Comparison of ENCODE assay signal across 1 cellular context in genomic region chr19:43901395-43902390, GRCh38.
TF ChIP-seq lines count a peak whose summit lies in the region.

No MANE protein-coding gene starts in this region.

TF ChIP-seq in K562, 482 proteins besides CTCF, POLR2A, EP300 and RAD21 (continues in another document):
- peak; percentile 27 for TF ChIP-seq PRDM10 (IDR thresholded peaks at IDR 0.05; ENCODE audit: partially characterized antibody)
- TF ChIP-seq PHF20 (IDR thresholded peaks at IDR 0.05; ENCODE audit: partially characterized antibody), result peak; percentile 13
- peak; percentile 60 for TF ChIP-seq SMAD4 (CRISPR knock-in tag; conservative IDR thresholded peaks at IDR 0.05)
- TF ChIP-seq CREM (IDR thresholded peaks at IDR 0.05; ENCODE audit: low read depth), result peak; percentile 26; the same call in 1 of the 2 replicates
- TF ChIP-seq ZNF695 (CRISPR knock-in tag; IDR thresholded peaks at IDR 0.05), result no peak
- TF ChIP-seq LEF1 (IDR thresholded peaks at IDR 0.05), result no peak
- TF ChIP-seq THRB (CRISPR knock-in tag; conservative IDR thresholded peaks at IDR 0.05), result 0 out of 2 replicates have a peak, but pooled peaks have one; percentile 66
- peak; percentile 94 for TF ChIP-seq L3MBTL2 (IDR thresholded peaks at IDR 0.05)
- peak in 1 of 3 experiments; percentile 67; a peak in 1 of 6 replicates for TF ChIP-seq ZBTB11 (CRISPR knock-in tag; IDR thresholded peaks at IDR 0.05)
- no peak for TF ChIP-seq HIVEP1 (CRISPR knock-in tag; IDR thresholded peaks at IDR 0.05)
- no peak for TF ChIP-seq ZBTB9 (CRISPR knock-in tag; IDR thresholded peaks at IDR 0.05)
- peak; percentile 53; the same call in 1 of the 2 replicates for TF ChIP-seq ZNF197 (CRISPR knock-in tag; IDR thresholded peaks at IDR 0.05; ENCODE audit: low read depth)
- no peak for TF ChIP-seq ZBTB43 (CRISPR knock-in tag; IDR thresholded peaks at IDR 0.05)
- TF ChIP-seq MED1 (CRISPR knock-in tag; IDR thresholded peaks at IDR 0.05; ENCODE audit: borderline replicate concordance), result no peak
- TF ChIP-seq MAZ (CRISPR knock-in tag; conservative IDR thresholded peaks at IDR 0.05 in 1 of 2, IDR thresholded peaks at IDR 0.05 in 1 of 2), result 0 out of 4 replicates have a peak, but pooled peaks of 1 of the 2 experiments have one; percentile 26
- peak; percentile 90 for TF ChIP-seq GABPA (tag; conservative IDR thresholded peaks at IDR 0.05; ENCODE audit: low read depth)
- 0 out of 2 replicates have a peak, but pooled peaks have one; percentile 22 for TF ChIP-seq CTBP1 (IDR thresholded peaks at IDR 0.05; ENCODE audit: borderline replicate concordance)
- TF ChIP-seq ZBTB7A (IDR thresholded peaks at IDR 0.05; ENCODE audit: borderline replicate concordance, control insufficient read depth, low read depth, low read length), result no peak
- peak; percentile 68; the same call in 1 of the 2 replicates for TF ChIP-seq ZNF766 (CRISPR knock-in tag; conservative IDR thresholded peaks at IDR 0.05)
- TF ChIP-seq ZBTB40 (IDR thresholded peaks at IDR 0.05), result peak; percentile 87
- TF ChIP-seq ZBTB40 (CRISPR knock-in tag; IDR thresholded peaks at IDR 0.05), result no peak
- TF ChIP-seq ZNF282 (CRISPR knock-in tag; IDR thresholded peaks at IDR 0.05), result no peak
- TF ChIP-seq GABPB1 (CRISPR knock-in tag; IDR thresholded peaks at IDR 0.05), result peak; percentile 72; the same call in 1 of the 2 replicates
- TF ChIP-seq FOXJ2 (tag; IDR thresholded peaks at IDR 0.05), result no peak
- TF ChIP-seq DPF2 (IDR thresholded peaks at IDR 0.05), result 0 out of 2 replicates have a peak, but pooled peaks have one; percentile 24
- no peak for TF ChIP-seq HDAC8 (tag; IDR thresholded peaks at IDR 0.05)
- TF ChIP-seq ETS1 (conservative IDR thresholded peaks at IDR 0.05; ENCODE audit: control insufficient read depth, low read depth, low read length), result 0 out of 2 replicates have a peak, but pooled peaks have one; percentile 70
- peak; percentile 53; the same call in 1 of the 2 replicates for TF ChIP-seq MYC (IDR thresholded peaks at IDR 0.05; ENCODE audit: low read depth, low read length)
- TF ChIP-seq MYC (CRISPR knock-in tag; IDR thresholded peaks at IDR 0.05; ENCODE audit: borderline replicate concordance, low read depth), result no peak
- peak; percentile 56 for TF ChIP-seq RBFOX2 (IDR thresholded peaks at IDR 0.05; ENCODE audit: low read depth, low read length)
